18 cellular contexts compared by ENCODE assay signal in the genomic region with DNA sequence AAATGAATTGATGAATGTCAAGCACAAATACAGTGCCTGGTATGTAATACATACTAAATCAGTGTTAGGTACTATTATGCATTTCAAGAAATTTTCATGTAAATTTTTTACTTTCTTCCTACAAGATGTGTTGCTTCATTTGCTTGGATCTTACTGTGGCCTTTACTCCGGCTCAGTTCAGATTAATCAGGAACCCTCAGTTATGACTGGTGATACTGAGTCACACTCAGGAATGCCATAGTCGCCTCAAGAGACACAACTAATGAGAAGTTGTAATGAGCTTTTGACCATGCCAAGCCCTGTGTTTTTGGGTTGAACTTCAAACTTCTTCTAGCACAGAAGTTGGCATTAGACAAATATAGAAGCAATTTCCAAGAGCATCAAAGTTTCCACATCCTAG.
DNase-seq lines count a peak whose midpoint lies in the region; ATAC-seq and TF ChIP-seq lines count a peak whose summit lies in the region.
"Had no signal": no experiment of that assay in that cellular context is flagged by ENCODE, and none has a peak within 500 bp of the region (broad histone marks: within the 10 kb centered on the region; RNA-seq: fewer than 3 reads in every experiment).

No MANE protein-coding gene starts in this region.

- H3K27me3 ChIP-seq in fibroblast of lung (ENCODE audit: control insufficient read depth, insufficient read depth, low read length) (no peaks in the 10 kb centered on the region), upper lobe of right lung (no peaks in the 10 kb centered on the region), esophagus muscularis mucosa (no peaks in the 10 kb centered on the region)
- H3K27me3 ChIP-seq: heart right ventricle, stomach had no signal

- H4K20me1 ChIP-seq in fibroblast of lung (ENCODE audit: control insufficient read depth, extremely low read depth, insufficient read depth, low read length), result no peaks in the 10 kb centered on the region

- peaks cover 23% of the 10 kb centered on the region for H3K4me1 ChIP-seq in fibroblast of lung (ENCODE audit: control insufficient read depth, extremely low read depth, insufficient read depth, low read length)
- H3K4me1 ChIP-seq in upper lobe of right lung, result peaks cover 18% of the 10 kb centered on the region
- peaks cover 0 to 15% (median 11%) of the 10 kb centered on the region in 4 donors for H3K4me1 ChIP-seq in esophagus muscularis mucosa

- ATAC-seq in upper lobe of right lung, result no peak
- ATAC-seq in GM21737 (IDR thresholded peaks at IDR 0.05; ENCODE audit: unreplicated experiment), result no peak

- H3K36me3 Mint-ChIP-seq in nephron (ENCODE audit: low read depth), result peaks cover 45% of the 10 kb centered on the region

- peak overlapping the region; percentile 26 for H3K27ac ChIP-seq in fibroblast of lung (ENCODE audit: insufficient read depth, low read length)
- no peak overlapping the region for H3K27ac ChIP-seq in upper lobe of right lung
- peak overlapping the region in 1 of 4 donors; percentile 23 for H3K27ac ChIP-seq in esophagus muscularis mucosa (replicated peaks in 1 of 4)
- H3K27ac ChIP-seq: HL-60, stomach had no signal

- H3K27ac Mint-ChIP-seq in nephron, result peak overlapping the region; percentile 65 to 84 (median 68)
- H3K27ac Mint-ChIP-seq: activated CD4-positive, alpha-beta memory T cell treated with anti-CD3 and anti-CD28 coated beads for 36 hours had no signal

- H3K4me1 Mint-ChIP-seq in nephron, result peaks cover 39% of the 10 kb centered on the region
- H3K4me1 Mint-ChIP-seq: neural crest cell had no signal

- H3K27me3 Mint-ChIP-seq in nephron (ENCODE audit: low read depth), result peaks cover 5% of the 10 kb centered on the region
- H3K27me3 Mint-ChIP-seq: activated CD4-positive, alpha-beta memory T cell treated with anti-CD3 and anti-CD28 coated beads for 36 hours had no signal

- no peaks in the 10 kb centered on the region for H3K36me3 ChIP-seq in fibroblast of lung (ENCODE audit: control insufficient read depth, insufficient read depth, low read length)
- H3K36me3 ChIP-seq in upper lobe of right lung, result no peaks in the 10 kb centered on the region
- peaks cover 0 to 11% (median 0%) of the 10 kb centered on the region in 4 donors for H3K36me3 ChIP-seq in esophagus muscularis mucosa
- H3K36me3 ChIP-seq: HAP-1 had no signal

- intact Hi-C loops in upper lobe of right lung (cut with DNase I) (no loop called here), esophagus muscularis mucosa (cut with DNase I) (no loop called here)

- H3K4me3 Mint-ChIP-seq in nephron, result no peak overlapping the region
- H3K4me3 Mint-ChIP-seq: activated CD4-positive, alpha-beta memory T cell treated with anti-CD3 and anti-CD28 coated beads for 36 hours; neural crest cell had no signal

- TF ChIP-seq CTCF in fibroblast of lung (conservative IDR thresholded peaks at IDR 0.05 in 1 of 2, IDR thresholded peaks at IDR 0.05 in 1 of 2; ENCODE audit: low read depth in 1 of 2, low read length in 2 of 2) (no peak), nephron (IDR thresholded peaks at IDR 0.05; ENCODE audit: unreplicated experiment in 3 of 3) (no peak), upper lobe of right lung (IDR thresholded peaks at IDR 0.05) (no peak), esophagus muscularis mucosa (IDR thresholded peaks at IDR 0.05) (no peak)

- H3K9me3 ChIP-seq in fibroblast of lung (ENCODE audit: control insufficient read depth, insufficient read depth, low read depth, low read length) (no peaks in the 10 kb centered on the region), upper lobe of right lung (no peaks in the 10 kb centered on the region), esophagus muscularis mucosa (no peaks in the 10 kb centered on the region)
- H3K9me3 ChIP-seq: HAP-1, heart right ventricle, stomach had no signal

- TF ChIP-seq POLR2A in esophagus muscularis mucosa (IDR thresholded peaks at IDR 0.05; ENCODE audit: low read depth), result no peak

- H3K4me2 ChIP-seq in fibroblast of lung (ENCODE audit: extremely low read depth, insufficient read depth, low read length), result peak overlapping the region; percentile 13

- no peak overlapping the region for H3K9ac ChIP-seq in fibroblast of lung (ENCODE audit: insufficient read depth, low read length)

- DNase-seq in AG08395 (ENCODE audit: low spot score), result peak; percentile 71
- DNase-seq in RKO (ENCODE audit: low spot score), result peak; percentile 41
- peak; percentile 59 to 86 for DNase-seq in fibroblast of lung (ENCODE audit: low read depth in 2 of 2)
- DNase-seq in upper lobe of right lung, result no peak
- DNase-seq in NCI-H1105 treated with DMSO at 0.1 percent for 48 hours (lab: John Stamatoyannopoulos, UW), result no peak
- DNase-seq in esophagus muscularis mucosa (ENCODE audit: extremely low spot score), result no peak
- DNase-seq: activated CD4-positive, alpha-beta memory T cell treated with anti-CD3 and anti-CD28 coated beads for 36 hours; Calu3; heart right ventricle; NCI-H2029 treated with DMSO at 0.1 percent for 48 hours; SIG-M5; stomach had no signal

- 79% methylated on average over 2 of the region's 2 CpGs for WGBS in esophagus muscularis mucosa

- H3K4me3 ChIP-seq in fibroblast of lung (replicated peaks in 1 of 4; ENCODE audit: control extremely low read depth in 1 of 4, insufficient read depth in 1 of 4, low read depth in 3 of 4, low read length in 4 of 4) (no peak overlapping the region), upper lobe of right lung (no peak overlapping the region), esophagus muscularis mucosa (no peak overlapping the region)
- H3K4me3 ChIP-seq: HAP-1, heart right ventricle, skin epidermis, stomach had no signal

- TF ChIP-seq EP300 in esophagus muscularis mucosa (IDR thresholded peaks at IDR 0.05), result no peak

- peaks cover 2% of the 10 kb centered on the region for H3K9me3 Mint-ChIP-seq in nephron
- H3K9me3 Mint-ChIP-seq: activated CD4-positive, alpha-beta memory T cell treated with anti-CD3 and anti-CD28 coated beads for 36 hours; neural crest cell had no signal

- no peak overlapping the region for H2AFZ ChIP-seq in fibroblast of lung (ENCODE audit: low read length)

- no peaks in the 10 kb centered on the region for H3K79me2 ChIP-seq in fibroblast of lung (ENCODE audit: control insufficient read depth, insufficient read depth, low read length)

Comparison
In these comparisons a context has a peak if more than half of its experiments do, and no peak if none do; other contexts are left out.
1. DNase-seq: peak in AG08395 (single experiment), RKO (single experiment) and fibroblast of lung (2 of 2); none in upper lobe of right lung (single experiment), NCI-H1105 treated with DMSO at 0.1 percent for 48 hours (single experiment) and esophagus muscularis mucosa (single experiment).